Comparison of ENCODE assay signal across 2 cellular contexts in the genomic region with DNA sequence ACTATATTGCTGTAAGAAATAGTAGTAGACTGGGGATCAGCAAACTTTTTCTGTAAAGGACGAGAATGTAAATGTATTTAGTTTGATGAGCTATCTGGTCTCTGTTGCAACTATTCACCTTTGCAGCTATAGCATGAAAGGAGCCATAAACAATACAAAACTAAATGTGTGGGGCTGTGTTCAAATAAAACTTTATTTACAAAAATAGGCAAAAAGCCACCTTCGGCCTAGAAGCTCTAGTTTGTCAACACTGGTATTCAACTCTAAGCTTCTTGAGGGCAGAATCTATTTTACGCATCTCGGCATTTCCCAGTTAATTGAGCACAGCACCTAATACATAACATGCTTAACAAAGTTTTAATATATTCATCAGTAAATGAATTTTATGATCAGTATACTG.
TF ChIP-seq lines count a peak whose summit lies in the region.

No MANE protein-coding gene starts in this region.

TF ChIP-seq in HCT116, 20 proteins besides CTCF, POLR2A, EP300 and RAD21:
- TF ChIP-seq CEBPB (IDR thresholded peaks at IDR 0.05; ENCODE audit: low read depth): no peak
- TF ChIP-seq SRF (IDR thresholded peaks at IDR 0.05; ENCODE audit: low read depth): no peak

TF ChIP-seq in H1, 55 proteins besides CTCF, POLR2A, EP300 and RAD21:
- TF ChIP-seq SP2 (IDR thresholded peaks at IDR 0.05; ENCODE audit: low read length) (no peak), POLR2AphosphoS5 (IDR thresholded peaks at IDR 0.05; ENCODE audit: low read depth, low read length) (0 out of 2 replicates have a peak, but pooled peaks have one; percentile 13)
